In the genomic region with DNA sequence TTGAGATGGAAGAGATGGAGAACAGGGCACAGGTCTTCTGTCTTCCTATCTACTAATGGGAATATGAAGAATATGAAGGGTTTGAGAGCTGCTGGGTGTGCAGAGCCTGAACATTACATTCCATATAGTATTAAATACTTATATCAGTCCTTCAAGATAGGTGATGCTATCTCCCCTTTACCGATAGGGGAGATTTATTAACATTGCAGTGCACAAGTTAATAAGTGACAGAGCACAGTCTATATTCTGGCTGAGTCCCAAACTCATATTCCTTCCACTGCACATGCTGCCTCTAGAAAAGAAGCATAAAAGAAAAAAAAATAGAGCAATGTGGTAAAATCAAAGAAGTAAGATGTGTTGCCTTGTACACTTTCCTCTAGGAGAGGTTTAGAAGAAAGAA, we compare ENCODE assay signal across 27 cellular contexts. TPM values are rescaled to one million over a fixed set of nuclear protein-coding genes. Genes with fewer than 3 reads are reported as not detected.
"Had no signal": no experiment of that assay in that cellular context is flagged by ENCODE, and none has a peak within 500 bp of the region (broad histone marks: within the 10 kb centered on the region; RNA-seq: fewer than 3 reads in every experiment).

No MANE protein-coding gene starts in this region.

- H3K27me3 Mint-ChIP-seq: memory B cell; progenitor cell of endocrine pancreas; stimulated activated memory B cell treated with anti-CD40 and anti-IgM and Interleukin-4, amounts not matched to agents 10 μg/mL and 1 μg/mL and 100 μg/mL, for 72 hours; type B pancreatic cell had no signal

- H3K4me3 Mint-ChIP-seq: immature natural killer cell; memory B cell; mesothelial cell of epicardium; naive B cell; natural killer cell treated with Interleukin-12 subunit alpha and Interleukin-12 subunit beta and Interleukin-15 and Interleukin-18, amount 100 ng/mL, for 72 hours; neural crest cell; stimulated activated memory B cell treated with anti-CD40 and anti-IgM and Interleukin-4, amounts not matched to agents 10 μg/mL and 1 μg/mL and 100 μg/mL, for 72 hours; type B pancreatic cell had no signal

- H3K9me3 Mint-ChIP-seq: immature natural killer cell; memory B cell; stimulated activated memory B cell treated with anti-CD40 and anti-IgM and Interleukin-4, amounts not matched to agents 10 μg/mL and 1 μg/mL and 100 μg/mL, for 72 hours; type B pancreatic cell had no signal

- H3K36me3 ChIP-seq: neutrophil had no signal

- H3K27me3 ChIP-seq: esophagus muscularis mucosa, testis, tibial artery had no signal

- H2AFZ ChIP-seq: parathyroid adenoma had no signal

- H3K9me3 ChIP-seq: esophagus muscularis mucosa, mucosa of descending colon, neutrophil, testis, tibial artery had no signal

- FAIRE-seq: endothelial cell of umbilical vein had no signal

- H3K4me1 Mint-ChIP-seq: immature natural killer cell; memory B cell; mesothelial cell of epicardium; stimulated activated memory B cell treated with anti-CD40 and anti-IgM and Interleukin-4, amounts not matched to agents 10 μg/mL and 1 μg/mL and 100 μg/mL, for 72 hours had no signal

- DNase-seq: dermis blood vessel endothelial cell; effector memory CD4-positive, alpha-beta T cell; foreskin melanocyte; hypothalamus; immature natural killer cell; islet precursor cell; mucosa of descending colon; naive B cell; stimulated activated CD4-positive, alpha-beta T cell treated with anti-CD3 and anti-CD28 coated beads, Interleukin-2, amount 100 ng/mL, for 24 hours; stimulated activated CD4-positive, alpha-beta T cell treated with anti-CD3 and anti-CD28 coated beads, Interleukin-4, amount 100 ng/mL, for 24 hours; stimulated activated naive CD8-positive, alpha-beta T cell treated with anti-CD3 and anti-CD28 coated beads, Interleukin-15, Interleukin-2, amounts not matched to agents 100 U/mL and 50 U/mL, for 24 hours; substantia nigra; testis; tibial artery had no signal

- H3K4me1 ChIP-seq: esophagus muscularis mucosa, parathyroid adenoma, testis, tibial artery had no signal

- H3K27ac ChIP-seq: coronary artery, esophagus muscularis mucosa, neutrophil, parathyroid adenoma, testis, tibial artery had no signal

- H3K27ac Mint-ChIP-seq: immature natural killer cell; memory B cell; mesothelial cell of epicardium; naive B cell; natural killer cell treated with Interleukin-12 subunit alpha and Interleukin-12 subunit beta and Interleukin-15 and Interleukin-18, amount 100 ng/mL, for 72 hours; progenitor cell of endocrine pancreas; stimulated activated memory B cell treated with anti-CD40 and anti-IgM and Interleukin-4, amounts not matched to agents 10 μg/mL and 1 μg/mL and 100 μg/mL, for 72 hours; type B pancreatic cell had no signal

- H3K4me3 ChIP-seq: coronary artery, esophagus muscularis mucosa, lung, mucosa of descending colon, testis, tibial artery had no signal

- H3K9ac ChIP-seq: parathyroid adenoma had no signal

- H3K79me2 ChIP-seq: parathyroid adenoma had no signal

RNA-seq across cellular contexts. Expression of gene KIAA0408, which starts 18.5 kb away (rescaled TPM):
- total RNA-seq: endothelial cell of umbilical vein had no signal
